27 cellular contexts compared by ENCODE assay signal in genomic region chr3:42180901-42181300, GRCh38.
DNase-seq lines count a peak whose midpoint lies in the region; ATAC-seq and TF ChIP-seq lines count a peak whose summit lies in the region.
"Had no signal": no experiment of that assay in that cellular context is flagged by ENCODE, and none has a peak within 500 bp of the region (broad histone marks: within the 10 kb centered on the region; RNA-seq: fewer than 3 reads in every experiment).

No MANE protein-coding gene starts in this region.

- peak overlapping the region; percentile 87 for H3K27ac Mint-ChIP-seq in Calu3 (ENCODE audit: unreplicated experiment)
- peak overlapping the region; percentile 91 for H3K27ac Mint-ChIP-seq in progenitor cell of endocrine pancreas
- H3K27ac Mint-ChIP-seq: activated CD4-positive, alpha-beta memory T cell treated with anti-CD3 and anti-CD28 coated beads for 36 hours; activated naive CD4-positive, alpha-beta T cell treated with anti-CD3 and anti-CD28 coated beads, Interleukin-2, amount 10 ng/mL, durations not matched to agents 7 days and 5 days; CD4-positive, alpha-beta T cell had no signal

- peaks cover 47% of the 10 kb centered on the region for H3K36me3 Mint-ChIP-seq in Calu3 (ENCODE audit: insufficient read depth, unreplicated experiment)
- H3K36me3 Mint-ChIP-seq in progenitor cell of endocrine pancreas (ENCODE audit: insufficient read depth), result peaks cover 9% of the 10 kb centered on the region

- TF ChIP-seq CTCF in Calu3 (IDR thresholded peaks at IDR 0.05; ENCODE audit: unreplicated experiment) (no peak), progenitor cell of endocrine pancreas (IDR thresholded peaks at IDR 0.05; ENCODE audit: unreplicated experiment) (no peak)

- H3K4me1 Mint-ChIP-seq in Calu3 (ENCODE audit: low read depth, unreplicated experiment) (peaks cover 70% of the 10 kb centered on the region), progenitor cell of endocrine pancreas (ENCODE audit: low read depth) (peaks cover 33% of the 10 kb centered on the region)

- H3K27me3 Mint-ChIP-seq in Calu3 (ENCODE audit: unreplicated experiment) (no peaks in the 10 kb centered on the region), progenitor cell of endocrine pancreas (no peaks in the 10 kb centered on the region)
- H3K27me3 Mint-ChIP-seq: activated CD4-positive, alpha-beta memory T cell treated with anti-CD3 and anti-CD28 coated beads for 36 hours; activated naive CD4-positive, alpha-beta T cell treated with anti-CD3 and anti-CD28 coated beads, Interleukin-2, amount 10 ng/mL, durations not matched to agents 7 days and 5 days; CD4-positive, alpha-beta T cell; naive thymus-derived CD4-positive, alpha-beta T cell had no signal

- CTCF ChIA-PET in Calu3 (lab: Charles Lee), result interaction anchor here (1.0 to 2.2 kb wide), 8 partner anchors 10 to 101 kb away, joined by 3 to 16 read pairs (median 8); no protein-coding TSS in a partner anchor

- no peak for ATAC-seq in HG03520 (IDR thresholded peaks at IDR 0.05; ENCODE audit: unreplicated experiment)
- ATAC-seq: left lobe of liver; naive thymus-derived CD4-positive, alpha-beta T cell; stimulated activated naive CD8-positive, alpha-beta T cell treated with anti-CD3 and anti-CD28 coated beads, Interleukin-15, Interleukin-2, amounts not matched to agents 100 U/mL and 50 U/mL, for 24 hours had no signal

- H3K9me3 Mint-ChIP-seq in Calu3 (ENCODE audit: low read depth, unreplicated experiment) (no peaks in the 10 kb centered on the region), progenitor cell of endocrine pancreas (ENCODE audit: low read depth) (no peaks in the 10 kb centered on the region)
- H3K9me3 Mint-ChIP-seq: activated CD4-positive, alpha-beta memory T cell treated with anti-CD3 and anti-CD28 coated beads for 36 hours; activated naive CD4-positive, alpha-beta T cell treated with anti-CD3 and anti-CD28 coated beads, Interleukin-2, amount 10 ng/mL, durations not matched to agents 7 days and 5 days; CD4-positive, alpha-beta T cell; naive thymus-derived CD4-positive, alpha-beta T cell had no signal

- DNase-seq in Calu3, result peak; percentile 64
- peak; percentile 38 for DNase-seq in LoVo (ENCODE audit: low spot score)
- DNase-seq in epithelial cell of prostate (ENCODE audit: low read depth, low spot score), result no peak
- DNase-seq in progenitor cell of endocrine pancreas (ENCODE audit: low spot score, unreplicated experiment), result no peak
- DNase-seq in NCI-H446 treated with DMSO at 0.1 percent for 48 hours (lab: John Stamatoyannopoulos, UW), result no peak
- no peak for DNase-seq in dermis blood vessel endothelial cell
- no peak for DNase-seq in occipital lobe (lab: John Stamatoyannopoulos, UW)
- DNase-seq: activated CD4-positive, alpha-beta memory T cell treated with anti-CD3 and anti-CD28 coated beads for 36 hours; activated CD4-positive, alpha-beta T cell treated with anti-CD3 and anti-CD28 coated beads for 1 hour; activated naive CD4-positive, alpha-beta T cell treated with anti-CD3 and anti-CD28 coated beads, Interleukin-2, amount 10 ng/mL, durations not matched to agents 7 days and 5 days; adrenal gland; AML-193; CD4-positive, alpha-beta T cell; dorsolateral prefrontal cortex; Karpas-422; mesendoderm; naive thymus-derived CD4-positive, alpha-beta T cell; NCI-H1436 treated with DMSO at 0.1 percent for 48 hours; NCI-H2081 treated with DMSO at 0.1 percent for 48 hours; NCI-H226; NCI-H82; stimulated activated naive CD8-positive, alpha-beta T cell treated with anti-CD3 and anti-CD28 coated beads, Interleukin-15, Interleukin-2, amounts not matched to agents 100 U/mL and 50 U/mL, for 24 hours had no signal

- peak overlapping the region; percentile 62 for H3K27ac ChIP-seq in epithelial cell of prostate
- H3K27ac ChIP-seq: adrenal gland, dorsolateral prefrontal cortex, HL-60, neutrophil, thoracic aorta had no signal

- H3K4me3 Mint-ChIP-seq in Calu3 (ENCODE audit: low read depth, unreplicated experiment) (peak overlapping the region; percentile 38), progenitor cell of endocrine pancreas (ENCODE audit: low read depth) (no peak overlapping the region)
- H3K4me3 Mint-ChIP-seq: activated CD4-positive, alpha-beta memory T cell treated with anti-CD3 and anti-CD28 coated beads for 36 hours; activated naive CD4-positive, alpha-beta T cell treated with anti-CD3 and anti-CD28 coated beads, Interleukin-2, amount 10 ng/mL, durations not matched to agents 7 days and 5 days; CD4-positive, alpha-beta T cell; naive thymus-derived CD4-positive, alpha-beta T cell had no signal

- no TSS peak for BruUV-seq in Calu3 (replicated peaks; lab: Mats Ljungman, UMichigan)

- intact Hi-C loops in Calu3 (cut with micrococcal nuclease; ENCODE audit: unreplicated experiment), result loop anchor here (5.0 kb wide), 1 partner anchor 289 kb away; no protein-coding TSS in a partner anchor

Comparison
In these comparisons a context has a peak if more than half of its experiments do, and no peak if none do; other contexts are left out.
1. DNase-seq: peak in Calu3 (single experiment) and LoVo (single experiment); none in epithelial cell of prostate (single experiment), progenitor cell of endocrine pancreas (single experiment), NCI-H446 treated with DMSO at 0.1 percent for 48 hours (single experiment), dermis blood vessel endothelial cell (single experiment) and occipital lobe (single experiment).